8 cellular contexts compared by ENCODE assay signal in genomic region chr19:50556236-50557008, GRCh38. TPM values are rescaled to one million over a fixed set of nuclear protein-coding genes. Genes with fewer than 3 reads are reported as not detected.
DNase-seq lines count a peak whose midpoint lies in the region; TF ChIP-seq lines count a peak whose summit lies in the region.

No MANE protein-coding gene starts in this region.

- H2AFZ ChIP-seq in OCI-LY7 (ENCODE audit: low read length): peak overlapping the region; percentile 93

- DNase-seq in AG08395 (ENCODE audit: low spot score): peak; percentile 78
- peak; percentile 98 for DNase-seq in H7
- DNase-seq in OCI-LY7 (ENCODE audit: low spot score): peak; percentile 82
- peak; percentile 60 for DNase-seq in activated T-cell treated with anti-CD3 and anti-CD28 coated beads for 4 hours
- DNase-seq in erythroblast (lab: John Stamatoyannopoulos, UW): peak; percentile 69 to 81
- peak; percentile 94 for DNase-seq in stimulated activated CD8-positive, alpha-beta memory T cell treated with anti-CD3 and anti-CD28 coated beads, Interleukin-4, amount 100 ng/mL, for 48 hours
- DNase-seq in NCI-H2029 treated with DMSO at 0.1 percent for 48 hours (lab: John Stamatoyannopoulos, UW): no peak

- peak; percentile 100 for TF ChIP-seq CTCF in OCI-LY7 (conservative IDR thresholded peaks at IDR 0.05; ENCODE audit: low read length)

- peak overlapping the region; percentile 88 for H3K4me2 ChIP-seq in OCI-LY7 (ENCODE audit: low read length)

- H3K9me3 ChIP-seq in OCI-LY7 (ENCODE audit: low read length) (no peaks in the 10 kb centered on the region), muscle layer of colon (ENCODE audit: low read length) (no peaks in the 10 kb centered on the region)

- intact Hi-C loops in OCI-LY7 (cut with micrococcal nuclease; ENCODE audit: unreplicated experiment): loop anchor here (2.0 kb wide), 1 partner anchor 200 kb away; no protein-coding TSS in a partner anchor

- no peaks in the 10 kb centered on the region for H3K79me2 ChIP-seq in OCI-LY7 (ENCODE audit: insufficient read depth, low read depth, low read length)

- POLR2A ChIA-PET in OCI-LY7 (lab: Charles Lee): no interaction called here

- H3K27ac ChIP-seq in OCI-LY7 (ENCODE audit: low read depth, low read length, poor library complexity, severe bottlenecking) (no peak overlapping the region), muscle layer of colon (ENCODE audit: low read depth, low read length) (no peak overlapping the region)

- H3K9me2 ChIP-seq in OCI-LY7 (ENCODE audit: insufficient read depth, low read length): no peaks in the 10 kb centered on the region

- no peaks in the 10 kb centered on the region for H3K4me1 ChIP-seq in OCI-LY7 (ENCODE audit: insufficient read depth, low read length, poor library complexity, severe bottlenecking)
- peaks cover 5% of the 10 kb centered on the region for H3K4me1 ChIP-seq in muscle layer of colon (ENCODE audit: insufficient read depth, low read length)

- peak overlapping the region; percentile 61 for H3K4me3 ChIP-seq in H7 (ENCODE audit: insufficient read depth, low read depth, low read length)
- H3K4me3 ChIP-seq in OCI-LY7 (ENCODE audit: low read depth, low read length, poor library complexity, severe bottlenecking): peak overlapping the region; percentile 69
- H3K4me3 ChIP-seq in muscle layer of colon (ENCODE audit: low read depth in 1 of 2, low read length in 2 of 2): peak overlapping the region; percentile 38

- CTCF ChIA-PET in OCI-LY7 (lab: Charles Lee; ENCODE audit: unreplicated experiment): interaction anchor here (0.6 to 0.7 kb wide), 4 partner anchors 23 to 1022 kb away, joined by 3 to 13 read pairs (median 3); no protein-coding TSS in a partner anchor

- H3K36me3 ChIP-seq in H7 (replicated peaks; ENCODE audit: control insufficient read depth, insufficient read depth, low read length) (no peaks in the 10 kb centered on the region), OCI-LY7 (ENCODE audit: insufficient read depth, low read length) (no peaks in the 10 kb centered on the region), muscle layer of colon (ENCODE audit: insufficient read depth, low read length) (no peaks in the 10 kb centered on the region)

- no peak for TF ChIP-seq POLR2A in erythroblast (IDR thresholded peaks at IDR 0.05; ENCODE audit: low read length)

- H3K27me3 ChIP-seq in H7 (ENCODE audit: control insufficient read depth, insufficient read depth, low read length) (peaks cover 44% of the 10 kb centered on the region), muscle layer of colon (ENCODE audit: control insufficient read depth in 1 of 2, insufficient read depth in 2 of 2, low read length in 2 of 2) (peaks cover 0 to 51% of the 10 kb centered on the region in 2 donors)

- no peak overlapping the region for H3K9ac ChIP-seq in muscle layer of colon (ENCODE audit: low read length)

- no peaks in the 10 kb centered on the region for H4K20me1 ChIP-seq in OCI-LY7 (ENCODE audit: insufficient read depth, low read length)

- no TSS peak for BruUV-seq in OCI-LY7 (replicated peaks; lab: Mats Ljungman, UMichigan)

RNA-seq across cellular contexts. Expression of gene LRRC4B, which starts 11.8 kb away (rescaled TPM):
- total RNA-seq in H7 (2014; rRNA removed; shearing (Covaris generic)): 2.4 and 3.5 TPM in 2 replicates
- total RNA-seq in OCI-LY7 (2014; rRNA removed; shearing (Covaris generic)): not detected in 2 replicates
- 0.29 TPM in 1 of 2 replicates, not detected in the other for total RNA-seq in OCI-LY7 (2022)

RNA-seq across cellular contexts. Expression of gene ASPDH, which starts 42.7 kb away (rescaled TPM):
- not detected in 2 replicates for total RNA-seq in H7 (2014; rRNA removed; shearing (Covaris generic))
- not detected in 2 replicates for total RNA-seq in OCI-LY7 (2014; rRNA removed; shearing (Covaris generic))
- not detected in 2 replicates for total RNA-seq in OCI-LY7 (2022)

RNA-seq across cellular contexts. Expression of gene JOSD2, which starts 45.4 kb away (rescaled TPM):
- total RNA-seq in H7 (2014; rRNA removed; shearing (Covaris generic)): 4.7 and 4.9 TPM in 2 replicates
- 10.6 and 13.0 TPM in 2 replicates for total RNA-seq in OCI-LY7 (2014; rRNA removed; shearing (Covaris generic))
- total RNA-seq in OCI-LY7 (2022): 15.9 and 17.8 TPM in 2 replicates
